13 cellular contexts compared by ENCODE assay signal in the genomic region with DNA sequence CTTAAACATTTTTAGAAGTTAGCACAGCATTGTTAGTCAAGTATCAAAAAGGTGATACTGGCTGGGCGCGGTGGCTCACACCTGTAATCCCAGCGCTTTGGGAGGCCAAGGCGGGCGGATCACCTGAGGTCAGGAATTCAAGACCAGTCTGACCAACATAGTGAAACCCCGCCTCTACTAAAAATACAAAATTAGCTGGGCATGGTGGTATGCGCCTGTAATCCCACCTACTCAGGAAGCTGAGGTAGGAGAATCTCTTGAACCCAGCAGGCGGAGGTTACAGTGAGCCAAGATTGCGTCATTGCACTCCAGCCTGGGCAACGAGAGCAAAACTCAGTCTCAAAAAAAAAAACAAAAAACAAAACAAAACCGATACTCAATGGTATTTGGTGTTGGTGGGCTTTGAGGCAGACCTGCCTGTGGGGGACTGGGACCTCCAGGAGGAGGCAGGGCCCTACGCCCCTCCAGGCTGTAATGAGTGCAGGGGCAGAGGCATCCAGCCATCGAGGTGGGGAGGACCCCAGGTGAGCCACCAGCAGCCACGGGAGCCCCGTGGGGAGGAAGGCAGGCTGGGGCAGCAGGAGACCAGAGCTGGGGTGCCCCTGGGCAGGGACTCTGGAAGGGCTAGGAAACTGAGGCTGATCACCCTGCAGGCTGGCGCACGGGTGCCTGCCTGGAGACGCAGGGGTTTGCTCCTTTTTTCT.
A peak's percentile ranks its signal among the peaks of the same experiment; 100 is the strongest.
DNase-seq lines count a peak whose midpoint lies in the region; ATAC-seq, FAIRE-seq and TF ChIP-seq lines count a peak whose summit lies in the region.
"Had no signal": no experiment of that assay in that cellular context is flagged by ENCODE, and none has a peak within 500 bp of the region (broad histone marks: within the 10 kb centered on the region; RNA-seq: fewer than 3 reads in every experiment).

No MANE protein-coding gene starts in this region.

- peaks cover 3% of the 10 kb centered on the region for H3K9me1 ChIP-seq in K562 (ENCODE audit: control insufficient read depth, insufficient read depth, low read length)

- H3K9me3 ChIP-seq in K562 (replicated peaks; ENCODE audit: control insufficient read depth, insufficient read depth, low read depth, low read length) (no peaks in the 10 kb centered on the region), liver (ENCODE audit: control insufficient read depth in 4 of 4, low read length in 3 of 4) (no peaks in the 10 kb centered on the region), thyroid gland (no peaks in the 10 kb centered on the region)
- no peaks in the 10 kb centered on the region for H3K9me3 ChIP-seq in naive thymus-derived CD4-positive, alpha-beta T cell (ENCODE audit: control insufficient read depth in 2 of 3, low read length in 3 of 3)
- H3K9me3 ChIP-seq: thoracic aorta had no signal

- H3K4me1 ChIP-seq in K562 (replicated peaks in 1 of 2; ENCODE audit: control insufficient read depth in 2 of 2, insufficient read depth in 2 of 2, low read length in 2 of 2) (peaks cover 0 to 19% of the 10 kb centered on the region in 2 experiments; a peak in 2 of 5 replicates), liver (ENCODE audit: control insufficient read depth in 4 of 4, insufficient read depth in 4 of 4, low read length in 3 of 4) (peaks cover 0 to 5% (median 4%) of the 10 kb centered on the region in 4 donors), thyroid gland (peaks cover 0 to 10% of the 10 kb centered on the region in 2 donors)
- no peaks in the 10 kb centered on the region for H3K4me1 ChIP-seq in naive thymus-derived CD4-positive, alpha-beta T cell (ENCODE audit: control insufficient read depth in 2 of 2, insufficient read depth in 2 of 2, low read length in 2 of 2)

- no peak for TF ChIP-seq EP300 in K562 (IDR thresholded peaks at IDR 0.05; ENCODE audit: low read length)

- H3K4me3 Mint-ChIP-seq in activated T-cell treated with anti-CD3 and anti-CD28 coated beads, Interleukin-2, amount 50 U/mL, for 24 hours: no peak overlapping the region
- H3K4me3 Mint-ChIP-seq in type B pancreatic cell: no peak overlapping the region
- no peak overlapping the region for H3K4me3 Mint-ChIP-seq in naive thymus-derived CD4-positive, alpha-beta T cell
- H3K4me3 Mint-ChIP-seq: activated CD4-positive, alpha-beta T cell treated with anti-CD3 and anti-CD28 coated beads, Interleukin-2, amount 10 ng/mL, durations not matched to agents 24 days and 14 days had no signal

- H3K27ac ChIP-seq in K562 (ENCODE audit: extremely low read depth, low read depth, low read length) (no peak overlapping the region), liver (ENCODE audit: low read depth in 1 of 2, low read length in 2 of 2) (peak overlapping the region; percentile 39 to 60), thyroid gland (no peak overlapping the region)
- H3K27ac ChIP-seq in naive thymus-derived CD4-positive, alpha-beta T cell (ENCODE audit: low read depth, low read length): no peak overlapping the region

- peaks cover 28% of the 10 kb centered on the region for H3K4me1 Mint-ChIP-seq in activated T-cell treated with anti-CD3 and anti-CD28 coated beads, Interleukin-2, amount 50 U/mL, for 24 hours (ENCODE audit: low read depth)
- peaks cover 14% of the 10 kb centered on the region for H3K4me1 Mint-ChIP-seq in type B pancreatic cell (ENCODE audit: unreplicated experiment)
- peaks cover 0 to 19% (median 0%) of the 10 kb centered on the region in 7 donors for H3K4me1 Mint-ChIP-seq in naive thymus-derived CD4-positive, alpha-beta T cell
- H3K4me1 Mint-ChIP-seq: activated CD4-positive, alpha-beta T cell treated with anti-CD3 and anti-CD28 coated beads, Interleukin-2, amount 10 ng/mL, durations not matched to agents 24 days and 14 days had no signal

- WGBS in K562 (ENCODE audit: insufficient coverage, low coverage, missing lambda C conversion rate): 3% methylated on average over 18 of the region's 18 CpGs
- WGBS in liver: 80% methylated on average over 18 of the region's 18 CpGs
- 79 to 88% methylated on average over 18 of the region's 18 CpGs for WGBS in thyroid gland, 2 donors

- no peaks in the 10 kb centered on the region for H3K36me3 Mint-ChIP-seq in activated T-cell treated with anti-CD3 and anti-CD28 coated beads, Interleukin-2, amount 50 U/mL, for 24 hours (ENCODE audit: low read depth)
- no peaks in the 10 kb centered on the region for H3K36me3 Mint-ChIP-seq in type B pancreatic cell
- peaks cover 0 to 16% (median 0%) of the 10 kb centered on the region in 5 donors for H3K36me3 Mint-ChIP-seq in naive thymus-derived CD4-positive, alpha-beta T cell

- CTCF ChIA-PET in K562 (lab: Yijun Ruan, JAX; ENCODE audit: low intra/inter-chr PET ratio): no interaction called here
- CTCF ChIA-PET in naive thymus-derived CD4-positive, alpha-beta T cell (lab: Charles Lee): no interaction called here

- H2AFZ ChIP-seq in K562 (ENCODE audit: low read depth, low read length): no peak overlapping the region

- H3K4me3 ChIP-seq in K562 (no peak overlapping the region), liver (ENCODE audit: low read depth in 1 of 3, low read length in 3 of 3) (no peak overlapping the region), thyroid gland (replicated peaks in 1 of 3) (no peak overlapping the region)
- H3K4me3 ChIP-seq in naive thymus-derived CD4-positive, alpha-beta T cell (ENCODE audit: low read length): no peak overlapping the region
- H3K4me3 ChIP-seq: thoracic aorta had no signal

- peaks cover 63 to 94% of the 10 kb centered on the region in 2 experiments for H3K27me3 ChIP-seq in K562 (ENCODE audit: control insufficient read depth in 2 of 2, insufficient read depth in 2 of 2, low read length in 2 of 2)
- no peaks in the 10 kb centered on the region for H3K27me3 ChIP-seq in liver (ENCODE audit: control insufficient read depth in 4 of 4, insufficient read depth in 4 of 4, low read length in 3 of 4)
- H3K27me3 ChIP-seq in naive thymus-derived CD4-positive, alpha-beta T cell (ENCODE audit: control insufficient read depth in 2 of 2, insufficient read depth in 2 of 2, low read length in 2 of 2): no peaks in the 10 kb centered on the region
- H3K27me3 ChIP-seq in thyroid gland: no peaks in the 10 kb centered on the region

- POLR2A ChIA-PET in K562 (lab: Yijun Ruan, JAX): interaction anchor here (0.6 kb wide), 1 partner anchor 171 kb away, joined by 3 read pairs; no protein-coding TSS in a partner anchor
- POLR2A ChIA-PET in naive thymus-derived CD4-positive, alpha-beta T cell (lab: Charles Lee): interaction anchor here (0.6 kb wide), 1 partner anchor 7 kb away, joined by 3 read pairs; no protein-coding TSS in a partner anchor

- TF ChIP-seq POLR2A in K562 (conservative IDR thresholded peaks at IDR 0.05) (no peak), thyroid gland (IDR thresholded peaks at IDR 0.05) (no peak)

- intact Hi-C loops in K562 (cut with micrococcal nuclease) (no loop called here), thyroid gland (cut with DNase I) (no loop called here)
- intact Hi-C loops in naive thymus-derived CD4-positive, alpha-beta T cell (cut with micrococcal nuclease): no loop called here

- H3K36me3 ChIP-seq in K562 (ENCODE audit: control insufficient read depth, insufficient read depth, low read length): no peaks in the 10 kb centered on the region
- H3K36me3 ChIP-seq in liver (ENCODE audit: control insufficient read depth in 4 of 4, insufficient read depth in 3 of 4, low read depth in 1 of 4, low read length in 3 of 4): peaks cover 0 to 4% (median under 1%) of the 10 kb centered on the region in 4 donors
- no peaks in the 10 kb centered on the region for H3K36me3 ChIP-seq in naive thymus-derived CD4-positive, alpha-beta T cell (ENCODE audit: control insufficient read depth in 2 of 3, insufficient read depth in 3 of 3, low read length in 3 of 3)
- no peaks in the 10 kb centered on the region for H3K36me3 ChIP-seq in thyroid gland
- H3K36me3 ChIP-seq: thoracic aorta had no signal

- no peaks in the 10 kb centered on the region for H3K9me3 Mint-ChIP-seq in activated T-cell treated with anti-CD3 and anti-CD28 coated beads, Interleukin-2, amount 50 U/mL, for 24 hours
- H3K9me3 Mint-ChIP-seq in type B pancreatic cell: no peaks in the 10 kb centered on the region
- H3K9me3 Mint-ChIP-seq in naive thymus-derived CD4-positive, alpha-beta T cell: no peaks in the 10 kb centered on the region
- H3K9me3 Mint-ChIP-seq: activated CD4-positive, alpha-beta T cell treated with anti-CD3 and anti-CD28 coated beads, Interleukin-2, amount 10 ng/mL, durations not matched to agents 24 days and 14 days had no signal

- in situ Hi-C loops in K562 (cut with MboI): no loop called here

- H3K4me2 ChIP-seq in K562 (ENCODE audit: insufficient read depth, low read length): no peak overlapping the region

- H3K27ac Mint-ChIP-seq in activated T-cell treated with anti-CD3 and anti-CD28 coated beads, Interleukin-2, amount 50 U/mL, for 24 hours: peak overlapping the region; percentile 70
- peak overlapping the region; percentile 42 for H3K27ac Mint-ChIP-seq in type B pancreatic cell
- H3K27ac Mint-ChIP-seq in naive thymus-derived CD4-positive, alpha-beta T cell: peak overlapping the region in 1 of 9 donors; percentile 38
- H3K27ac Mint-ChIP-seq: activated CD4-positive, alpha-beta T cell treated with anti-CD3 and anti-CD28 coated beads, Interleukin-2, amount 10 ng/mL, durations not matched to agents 24 days and 14 days had no signal

- H3K79me2 ChIP-seq in K562 (ENCODE audit: control insufficient read depth, insufficient read depth, low read length): no peaks in the 10 kb centered on the region

- TF ChIP-seq CTCF in K562 (IDR thresholded peaks at IDR 0.05 in 2 of 3, conservative IDR thresholded peaks at IDR 0.05 in 1 of 3; ENCODE audit: insufficient read depth in 2 of 3, low read depth in 1 of 3, low read length in 3 of 3) (no peak), liver (IDR thresholded peaks at IDR 0.05; ENCODE audit: low read depth, low read length, missing input control) (no peak), type B pancreatic cell (conservative IDR thresholded peaks at IDR 0.05) (no peak), thyroid gland (IDR thresholded peaks at IDR 0.05) (no peak)

- H4K20me1 ChIP-seq in K562 (replicated peaks; ENCODE audit: control insufficient read depth, insufficient read depth, low read length): no peaks in the 10 kb centered on the region; the same call in 1 of the 2 replicates

- H3K9ac ChIP-seq in K562 (ENCODE audit: insufficient read depth in 1 of 2, low read depth in 2 of 2, low read length in 2 of 2) (no peak overlapping the region), liver (ENCODE audit: low read depth in 1 of 2, low read length in 2 of 2) (no peak overlapping the region)

- H3K27me3 Mint-ChIP-seq in activated T-cell treated with anti-CD3 and anti-CD28 coated beads, Interleukin-2, amount 50 U/mL, for 24 hours: no peaks in the 10 kb centered on the region
- no peaks in the 10 kb centered on the region for H3K27me3 Mint-ChIP-seq in type B pancreatic cell
- no peaks in the 10 kb centered on the region for H3K27me3 Mint-ChIP-seq in naive thymus-derived CD4-positive, alpha-beta T cell
- H3K27me3 Mint-ChIP-seq: activated CD4-positive, alpha-beta T cell treated with anti-CD3 and anti-CD28 coated beads, Interleukin-2, amount 10 ng/mL, durations not matched to agents 24 days and 14 days had no signal

- ATAC-seq in K562 (no peak), GM21515 (IDR thresholded peaks at IDR 0.05; ENCODE audit: unreplicated experiment) (no peak)
- no peak for ATAC-seq in naive thymus-derived CD4-positive, alpha-beta T cell

- TF ChIP-seq RAD21 in K562 (CRISPR knock-in tag; conservative IDR thresholded peaks at IDR 0.05 in 1 of 2, IDR thresholded peaks at IDR 0.05 in 1 of 2) (no peak), liver (IDR thresholded peaks at IDR 0.05) (no peak)

- BruUV-seq in K562 (replicated peaks; lab: Mats Ljungman, UMichigan): no TSS peak

- FAIRE-seq in K562 (lab: Jason Lieb, UNC): no peak

- no peak for DNase-seq in activated T-cell treated with anti-CD3 and anti-CD28 coated beads, Interleukin-2, amount 50 U/mL, for 24 hours
- no peak for DNase-seq in activated T-cell treated with anti-CD3 and anti-CD28 coated beads for 4 hours
- no peak for DNase-seq in K562 (ENCODE audit: extremely low read depth in 1 of 4, low spot score in 3 of 4)
- DNase-seq in type B pancreatic cell (ENCODE audit: extremely low spot score, unreplicated experiment): no peak
- DNase-seq in naive thymus-derived CD4-positive, alpha-beta T cell: no peak
- no peak for DNase-seq in thyroid gland
- DNase-seq: activated gamma-delta T cell; central memory CD4-positive, alpha-beta T cell; retina had no signal

Comparison
In these comparisons a context has a peak if more than half of its experiments do, and no peak if none do; other contexts are left out.
1. H3K27ac ChIP-seq: peak in liver (2 of 2); none in K562 (single experiment), naive thymus-derived CD4-positive, alpha-beta T cell (single experiment) and thyroid gland (0 of 3).